Comparison of ENCODE assay signal across 8 cellular contexts in genomic region chr5:43121565-43122484, GRCh38. TPM values are rescaled to one million over a fixed set of nuclear protein-coding genes. Genes with fewer than 3 reads are reported as not detected.
DNase-seq lines count a peak whose midpoint lies in the region; ATAC-seq and TF ChIP-seq lines count a peak whose summit lies in the region.

No MANE protein-coding gene starts in this region.

- H4K20me1 ChIP-seq in SK-N-SH (ENCODE audit: insufficient read depth): no peaks in the 10 kb centered on the region

- TF ChIP-seq CTCF in SK-N-SH (IDR thresholded peaks at IDR 0.05) (no peak), epithelial cell of esophagus (IDR thresholded peaks at IDR 0.05; ENCODE audit: insufficient read depth, low read depth, low read length, missing control alignments) (no peak)

- H3K27me3 ChIP-seq in SK-N-SH (ENCODE audit: insufficient read depth) (no peaks in the 10 kb centered on the region), mucosa of stomach (ENCODE audit: control insufficient read depth, insufficient read depth, low read length) (no peaks in the 10 kb centered on the region)

- peak overlapping the region; percentile 84 for H3K4me2 ChIP-seq in SK-N-SH

- H3K9ac ChIP-seq in SK-N-SH: peak overlapping the region; percentile 95
- peak overlapping the region; percentile 96 for H3K9ac ChIP-seq in mucosa of stomach (ENCODE audit: low read length)

- peak overlapping the region; percentile 96 for H2AFZ ChIP-seq in SK-N-SH (ENCODE audit: low read depth)

- peaks cover 52% of the 10 kb centered on the region for H3K79me2 ChIP-seq in SK-N-SH (ENCODE audit: insufficient read depth)

- H3K9me3 ChIP-seq in SK-N-SH (no peaks in the 10 kb centered on the region), mucosa of stomach (ENCODE audit: control insufficient read depth, low read length) (no peaks in the 10 kb centered on the region)

- POLR2A ChIA-PET in SK-N-SH (lab: Yijun Ruan, JAX): interaction anchor here (0.7 to 2.3 kb wide), 12 partner anchors 14 to 362 kb away, joined by 3 to 17 read pairs (median 4); partner anchors contain the start of genes HMGCS1, NIM1K and TMEM267

- TF ChIP-seq EP300 in Ishikawa (IDR thresholded peaks at IDR 0.05; ENCODE audit: borderline replicate concordance) (no peak), SK-N-SH (IDR thresholded peaks at IDR 0.05; ENCODE audit: borderline replicate concordance in 1 of 2, low read depth in 1 of 2, low read length in 1 of 2) (no peak)

- peak; percentile 67 for DNase-seq in activated effector memory CD4-positive, alpha-beta T cell treated with anti-CD3 and anti-CD28 coated beads, Interleukin-2, amount 50 U/mL, for 16 hours
- no peak for DNase-seq in activated effector memory CD4-positive, alpha-beta T cell treated with Interleukin-2 at 50 U/mL for 16 hours
- DNase-seq in SK-N-SH: peak; percentile 49
- peak; percentile 50 for DNase-seq in epithelial cell of esophagus (ENCODE audit: low read depth)
- DNase-seq in H4 (ENCODE audit: low spot score): no peak

- peak overlapping the region; percentile 78 to 92 for H3K27ac ChIP-seq in SK-N-SH (ENCODE audit: low read depth in 2 of 2, low read length in 1 of 2)

- peaks cover 7% of the 10 kb centered on the region for H3F3A ChIP-seq in SK-N-SH (replicated peaks; ENCODE audit: insufficient read depth)

- ATAC-seq in GM21825 (IDR thresholded peaks at IDR 0.05; ENCODE audit: unreplicated experiment): peak; percentile 37

- CTCF ChIA-PET in SK-N-SH (lab: Yijun Ruan, JAX): interaction anchor here (0.6 to 3.3 kb wide), 9 partner anchors 11 to 268 kb away, joined by 3 to 25 read pairs (median 5); no protein-coding TSS in a partner anchor

- H3K4me3 ChIP-seq in SK-N-SH (ENCODE audit: low read depth in 2 of 2, low read length in 1 of 2) (peak overlapping the region; percentile 87 to 99), epithelial cell of esophagus (ENCODE audit: low read length) (peak overlapping the region; percentile 92), mucosa of stomach (ENCODE audit: low read length) (peak overlapping the region; percentile 68)

- peaks cover 15 to 16% of the 10 kb centered on the region in 2 experiments; a peak in 3 of 4 replicates for H3K4me1 ChIP-seq in SK-N-SH (ENCODE audit: control insufficient read depth in 1 of 2, insufficient read depth in 2 of 2, low read depth in 1 of 2, low read length in 1 of 2)
- H3K4me1 ChIP-seq in mucosa of stomach (ENCODE audit: control insufficient read depth, insufficient read depth, low read length): peaks cover 16% of the 10 kb centered on the region

- H3K36me3 ChIP-seq in SK-N-SH (replicated peaks in 1 of 2; ENCODE audit: control insufficient read depth in 1 of 2, insufficient read depth in 2 of 2, low read length in 1 of 2) (peaks cover 29 to 32% of the 10 kb centered on the region in 2 experiments), mucosa of stomach (ENCODE audit: control insufficient read depth, insufficient read depth, low read length) (no peaks in the 10 kb centered on the region)

- 1% methylated on average over 34 of the region's 61 CpGs for WGBS in SK-N-SH (ENCODE audit: low lambda C conversion rate)

- no peak for TF ChIP-seq RAD21 in Ishikawa (IDR thresholded peaks at IDR 0.05; ENCODE audit: low read depth)
- no peak for TF ChIP-seq RAD21 in SK-N-SH (IDR thresholded peaks at IDR 0.05; ENCODE audit: low read length)

- no peaks in the 10 kb centered on the region for H3K9me2 ChIP-seq in SK-N-SH

TF ChIP-seq in Ishikawa, 13 proteins besides CTCF, POLR2A, EP300 and RAD21:
- TF ChIP-seq MAX (IDR thresholded peaks at IDR 0.05) (peak; percentile 13; the same call in 1 of the 2 replicates), FOXM1 (IDR thresholded peaks at IDR 0.05; ENCODE audit: borderline replicate concordance, low read depth) (no peak)

TF ChIP-seq in SK-N-SH, 30 proteins besides CTCF, POLR2A, EP300 and RAD21:
- peak; percentile 96 for TF ChIP-seq MXI1 (IDR thresholded peaks at IDR 0.05; ENCODE audit: low read depth, low read length)
- TF ChIP-seq POLR2AphosphoS5 (IDR thresholded peaks at IDR 0.05; ENCODE audit: low read depth, low read length): 0 out of 2 replicates have a peak, but pooled peaks have one; percentile 16
- no peak for TF ChIP-seq FOXM1 (IDR thresholded peaks at IDR 0.05; ENCODE audit: low read depth)
- no peak for TF ChIP-seq FOSL2 (IDR thresholded peaks at IDR 0.05; ENCODE audit: borderline replicate concordance, low read depth)
- TF ChIP-seq FOXJ3 (CRISPR knock-in tag; IDR thresholded peaks at IDR 0.05): no peak
- no peak for TF ChIP-seq JUND (IDR thresholded peaks at IDR 0.05)
- peak; percentile 71 for TF ChIP-seq MAX (IDR thresholded peaks at IDR 0.05; ENCODE audit: low read depth)
- TF ChIP-seq EZH2phosphoT487 (IDR thresholded peaks at IDR 0.05; ENCODE audit: borderline replicate concordance, low read depth): no peak
- no peak for TF ChIP-seq USF1 (IDR thresholded peaks at IDR 0.05; ENCODE audit: borderline replicate concordance, low read depth)
- TF ChIP-seq TAF1 (IDR thresholded peaks at IDR 0.05; ENCODE audit: borderline replicate concordance, low read depth, low read length): no peak
- TF ChIP-seq IRF3 (IDR thresholded peaks at IDR 0.05; ENCODE audit: low read depth, low read length): no peak
- no peak for TF ChIP-seq NRF1 (IDR thresholded peaks at IDR 0.05; ENCODE audit: low read depth, low read length)
- no peak for TF ChIP-seq RFX5 (IDR thresholded peaks at IDR 0.05; ENCODE audit: low read length)
- TF ChIP-seq GABPA (IDR thresholded peaks at IDR 0.05; ENCODE audit: low read depth): no peak
- TF ChIP-seq PBX3 (IDR thresholded peaks at IDR 0.05): no peak
- TF ChIP-seq CHD2 (IDR thresholded peaks at IDR 0.05; ENCODE audit: low read length, partially characterized antibody): no peak
- TF ChIP-seq RXRA (IDR thresholded peaks at IDR 0.05; ENCODE audit: borderline replicate concordance, low read depth): no peak
- no peak for TF ChIP-seq ZBTB33 (IDR thresholded peaks at IDR 0.05; ENCODE audit: borderline replicate concordance, low read depth)
- no peak for TF ChIP-seq SIN3A (IDR thresholded peaks at IDR 0.05; ENCODE audit: borderline replicate concordance, low read depth, low read length)
- TF ChIP-seq MEF2A (IDR thresholded peaks at IDR 0.05; ENCODE audit: borderline replicate concordance, low read depth): no peak
- TF ChIP-seq YY1 (IDR thresholded peaks at IDR 0.05; ENCODE audit: low read depth): 0 out of 2 replicates have a peak, but pooled peaks have one; percentile 19
- TF ChIP-seq TEAD4 (IDR thresholded peaks at IDR 0.05; ENCODE audit: borderline replicate concordance, insufficient read depth): no peak

RNA-seq across cellular contexts. Expression of gene ZNF131, which starts 1.1 kb away (rescaled TPM):
- polyA plus RNA-seq in SK-N-SH (2012; rRNA removed): 17.2 and 22.9 TPM in 2 replicates
- 25.3 and 25.6 TPM in 2 replicates for polyA plus RNA-seq in SK-N-SH (2012; cell fraction: cytosol; rRNA removed)
- polyA plus RNA-seq in SK-N-SH (2012; cell fraction: nucleus; rRNA removed): 20.2 and 35.9 TPM in 2 replicates
- total RNA-seq in H4 (2014; rRNA removed; shearing (Covaris generic)): 19.1 and 24.8 TPM in 2 replicates

Comparison
In these comparisons a context has a peak if more than half of its experiments do, and no peak if none do; other contexts are left out.
1. DNase-seq: peak in activated effector memory CD4-positive, alpha-beta T cell treated with anti-CD3 and anti-CD28 coated beads, Interleukin-2, amount 50 U/mL, for 16 hours (single experiment), SK-N-SH (single experiment) and epithelial cell of esophagus (single experiment); none in activated effector memory CD4-positive, alpha-beta T cell treated with Interleukin-2 at 50 U/mL for 16 hours (single experiment) and H4 (single experiment).
2. Peak in every context shown above with its lines, with median percentiles within 50 percentile points of each other: H3K4me3 ChIP-seq.